26 cellular contexts compared by ENCODE assay signal in the genomic region with DNA sequence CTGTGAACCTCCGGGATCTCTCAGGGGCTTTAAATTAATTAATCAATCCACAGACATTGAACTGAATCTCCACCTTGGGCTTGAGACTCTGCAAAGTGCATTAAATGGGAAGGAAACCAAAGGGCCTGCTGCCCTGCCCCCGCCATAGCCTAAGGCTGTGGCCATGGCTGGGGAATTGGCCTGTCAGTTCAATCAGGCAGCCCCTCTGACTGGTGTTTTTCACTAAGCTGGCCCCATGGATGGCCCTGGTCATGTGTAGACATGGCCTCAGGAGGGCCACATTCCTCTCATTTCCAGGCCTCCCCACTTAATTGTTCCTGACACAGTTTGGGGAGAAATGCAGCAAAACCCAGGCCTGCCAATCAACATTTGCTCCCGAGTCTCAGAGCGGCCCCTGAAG.
"Had no signal": no experiment of that assay in that cellular context is flagged by ENCODE, and none has a peak within 500 bp of the region (broad histone marks: within the 10 kb centered on the region; RNA-seq: fewer than 3 reads in every experiment).

No MANE protein-coding gene starts in this region.

- DNase-seq: activated CD4-positive, alpha-beta memory T cell treated with anti-CD3 and anti-CD28 coated beads for 36 hours; activated CD4-positive, alpha-beta T cell treated with anti-CD3 and anti-CD28 coated beads for 36 hours; activated CD4-positive, alpha-beta T cell treated with anti-CD3 and anti-CD28 coated beads, Interleukin-2, amount 10 ng/mL, durations not matched to agents 24 days and 14 days; activated CD4-positive, CD25-positive, alpha-beta regulatory T cell; activated CD4-positive, CD25-positive, alpha-beta regulatory T cell treated with anti-CD3 and anti-CD28 coated beads, Interleukin-2, amount 50 U/mL, for 72 hours; activated CD8-positive, alpha-beta memory T cell treated with anti-CD3 and anti-CD28 coated beads, Interleukin-2, amount 10 ng/mL, durations not matched to agents 7 days and 5 days; activated CD8-positive, alpha-beta memory T cell treated with anti-CD3 and anti-CD28 coated beads, Interleukin-2, amount 50 U/mL, for 4 hours; activated CD8-positive, alpha-beta T cell treated with anti-CD3 and anti-CD28 coated beads, Interleukin-2, amount 10 ng/mL, durations not matched to agents 7 days and 5 days; activated effector memory CD4-positive, alpha-beta T cell treated with anti-CD3 and anti-CD28 coated beads, Interleukin-2, amount 50 U/mL, for 16 hours; activated naive CD4-positive, alpha-beta T cell treated with anti-CD3 and anti-CD28 coated beads for 36 hours; activated naive CD8-positive, alpha-beta T cell treated with anti-CD3 and anti-CD28 coated beads for 36 hours; activated naive CD8-positive, alpha-beta T cell treated with anti-CD3 and anti-CD28 coated beads, Interleukin-2, amount 50 U/mL, for 24 hours; activated T-cell treated with anti-CD3 and anti-CD28 coated beads, Interleukin-2, amount 50 U/mL, for 1 hour; activated T-cell treated with anti-CD3 and anti-CD28 coated beads, Interleukin-2, amount 50 U/mL, for 48 hours; adrenal gland; amygdala; aorta; body of pancreas; caudate nucleus; cortex of kidney; dermis blood vessel endothelial cell; effector CD4-positive, alpha-beta T cell; effector memory CD8-positive, alpha-beta T cell; esophagus squamous epithelium; T-helper 2 cell had no signal

- H3K36me3 ChIP-seq: adrenal gland, esophagus squamous epithelium had no signal

- H3K27me3 ChIP-seq: adrenal gland, body of pancreas, esophagus squamous epithelium had no signal

- ATAC-seq: activated CD4-positive, alpha-beta T cell treated with anti-CD3 and anti-CD28 coated beads for 36 hours; activated CD8-positive, alpha-beta memory T cell treated with anti-CD3 and anti-CD28 coated beads, Interleukin-2, amount 10 ng/mL, durations not matched to agents 7 days and 5 days; activated CD8-positive, alpha-beta T cell treated with anti-CD3 and anti-CD28 coated beads, Interleukin-2, amount 10 ng/mL, durations not matched to agents 7 days and 5 days; activated naive CD8-positive, alpha-beta T cell treated with anti-CD3 and anti-CD28 coated beads, Interleukin-2, amount 50 U/mL, for 24 hours; body of pancreas; effector memory CD8-positive, alpha-beta T cell had no signal

- H3K4me3 ChIP-seq: adrenal gland, body of pancreas, esophagus squamous epithelium had no signal

- H3K9me3 ChIP-seq: adrenal gland, body of pancreas, esophagus squamous epithelium had no signal

- H3K4me1 ChIP-seq: adrenal gland, body of pancreas, esophagus squamous epithelium had no signal

- H3K27ac ChIP-seq: adrenal gland, body of pancreas, epithelial cell of prostate, esophagus squamous epithelium had no signal
